ENCODE assay signal across 31 cellular contexts in the genomic region with DNA sequence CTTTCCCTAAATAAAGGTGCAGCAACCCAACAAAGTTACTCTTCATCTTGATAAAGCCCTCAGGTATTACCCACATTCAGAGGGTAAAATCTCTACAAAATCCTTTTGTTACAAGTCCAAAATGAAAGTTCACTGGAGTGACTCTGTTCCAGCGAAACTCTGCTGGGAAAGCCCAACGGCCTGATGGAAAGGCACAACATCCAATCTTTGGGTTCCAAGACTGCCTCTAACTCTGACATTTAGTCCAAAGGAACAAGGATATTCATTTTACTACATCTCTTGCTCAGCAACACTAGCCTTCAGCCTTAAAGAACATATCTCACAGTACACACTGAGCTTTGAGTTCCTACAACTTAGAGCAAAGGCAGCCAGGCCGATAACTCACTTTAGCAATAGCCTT. TPM values are rescaled to one million over a fixed set of nuclear protein-coding genes. Genes with fewer than 3 reads are reported as not detected.
DNase-seq lines count a peak whose midpoint lies in the region; ATAC-seq and TF ChIP-seq lines count a peak whose summit lies in the region.
"Had no signal": no experiment of that assay in that cellular context is flagged by ENCODE, and none has a peak within 500 bp of the region (broad histone marks: within the 10 kb centered on the region; RNA-seq: fewer than 3 reads in every experiment).

No MANE protein-coding gene starts in this region.

- H3K36me3 Mint-ChIP-seq in HFFc6 (ENCODE audit: low read depth) (peaks cover 6% of the 10 kb centered on the region; the same call in 1 of the 2 replicates), natural killer cell (no peaks in the 10 kb centered on the region)
- peaks cover 1% of the 10 kb centered on the region for H3K36me3 Mint-ChIP-seq in central memory CD8-positive, alpha-beta T cell (ENCODE audit: insufficient read depth)
- H3K36me3 Mint-ChIP-seq: CD14-positive monocyte had no signal

- no peak for TF ChIP-seq POLR2A in tibial nerve (IDR thresholded peaks at IDR 0.05)

- no peak for ATAC-seq in central memory CD8-positive, alpha-beta T cell (replicated peaks; ENCODE audit: extremely low read depth, poor library complexity, severe bottlenecking)
- ATAC-seq in natural killer cell (no peak), GM18858 (IDR thresholded peaks at IDR 0.05; ENCODE audit: unreplicated experiment) (no peak)
- ATAC-seq: GM23338; heart right ventricle; left cardiac atrium; naive thymus-derived CD4-positive, alpha-beta T cell had no signal

- no peak overlapping the region; the same call in 1 of the 2 replicates for H3K4me3 Mint-ChIP-seq in HFFc6
- no peak overlapping the region for H3K4me3 Mint-ChIP-seq in central memory CD8-positive, alpha-beta T cell
- H3K4me3 Mint-ChIP-seq in natural killer cell, result peak overlapping the region; percentile 71
- H3K4me3 Mint-ChIP-seq: activated naive CD4-positive, alpha-beta T cell treated with anti-CD3 and anti-CD28 coated beads, Interleukin-2, amount 10 ng/mL, durations not matched to agents 7 days and 5 days; CD14-positive monocyte; GM23338; naive thymus-derived CD4-positive, alpha-beta T cell; T-helper 1 cell treated with Interleukin-12 subunit alpha and Interleukin-12 subunit beta and Interleukin-4 antibody, amounts not matched to agents 30 μg/mL and 1 μg/mL, for 36 hours had no signal

- intact Hi-C loops in natural killer cell (cut with micrococcal nuclease), result no loop called here

- no peak overlapping the region for H3K4me3 ChIP-seq in tibial nerve
- H3K4me3 ChIP-seq: GM23338, heart right ventricle, ovary, tibial artery had no signal

- peak overlapping the region in 3 of 4 donors; percentile 73 to 92 (median 77) for H3K27ac ChIP-seq in tibial nerve
- H3K27ac ChIP-seq: HL-60 had no signal

- DNase-seq in HFFc6 (no peak), natural killer cell (no peak), tibial nerve (ENCODE audit: low spot score in 2 of 2) (no peak), DMS79 (lab: John Stamatoyannopoulos, UW) (no peak), COR-L47 (lab: John Stamatoyannopoulos, UW) (no peak)
- DNase-seq in central memory CD8-positive, alpha-beta T cell (ENCODE audit: low spot score in 2 of 2), result no peak
- DNase-seq: activated CD4-positive, alpha-beta T cell treated with anti-CD3 and anti-CD28 coated beads, Interleukin-2, amount 50 U/mL, for 48 hours; activated naive CD4-positive, alpha-beta T cell treated with anti-CD3 and anti-CD28 coated beads, Interleukin-2, amount 10 ng/mL, durations not matched to agents 7 days and 5 days; amniotic stem cell; Calu3; effector CD4-positive, alpha-beta T cell; foreskin fibroblast; heart right ventricle; Kasumi-1; left cardiac atrium; MV-4-11; naive thymus-derived CD4-positive, alpha-beta T cell; NCI-H146; NCI-H446 treated with DMSO at 0.1 percent for 48 hours; ovary; SK-N-SH; stimulated activated CD4-positive, alpha-beta T cell treated with anti-CD3 and anti-CD28 coated beads, Interleukin-12 subunit alpha, Interleukin-12 subunit beta, amount 100 ng/mL, for 4 hours; stimulated activated CD4-positive, alpha-beta T cell treated with anti-CD3 and anti-CD28 coated beads, Interleukin-4, amount 100 ng/mL, for 24 hours; stimulated activated naive CD4-positive, alpha-beta T cell treated with Interleukin-2 at 50 U/mL for 16 hours; tibial artery had no signal

- H3K4me1 Mint-ChIP-seq in HFFc6 (ENCODE audit: low read depth) (peaks cover 60% of the 10 kb centered on the region), natural killer cell (peaks cover 77 to 86% of the 10 kb centered on the region in 2 donors)
- H3K4me1 Mint-ChIP-seq in central memory CD8-positive, alpha-beta T cell, result peaks cover 70% of the 10 kb centered on the region
- H3K4me1 Mint-ChIP-seq: GM23338 had no signal

- peaks cover 3 to 42% (median 18%) of the 10 kb centered on the region in 4 donors for H3K4me1 ChIP-seq in tibial nerve

- H3K27me3 Mint-ChIP-seq in HFFc6 (ENCODE audit: insufficient read depth), result no peaks in the 10 kb centered on the region
- H3K27me3 Mint-ChIP-seq in central memory CD8-positive, alpha-beta T cell, result no peaks in the 10 kb centered on the region
- H3K27me3 Mint-ChIP-seq in natural killer cell (ENCODE audit: low read depth in 2 of 2), result no peaks in the 10 kb centered on the region

- TF ChIP-seq CTCF in HFFc6 (IDR thresholded peaks at IDR 0.05) (no peak), natural killer cell (IDR thresholded peaks at IDR 0.05) (no peak), tibial nerve (IDR thresholded peaks at IDR 0.05) (no peak)

- peaks cover 0 to 8% (median 0%) of the 10 kb centered on the region in 4 donors for H3K9me3 ChIP-seq in tibial nerve
- H3K9me3 ChIP-seq: ovary, SK-N-SH, tibial artery had no signal

- no peaks in the 10 kb centered on the region for H3K36me3 ChIP-seq in tibial nerve
- H3K36me3 ChIP-seq: heart right ventricle, ovary, tibial artery had no signal

- H3K9me3 Mint-ChIP-seq in HFFc6, result no peaks in the 10 kb centered on the region
- H3K9me3 Mint-ChIP-seq in central memory CD8-positive, alpha-beta T cell, result no peaks in the 10 kb centered on the region
- no peaks in the 10 kb centered on the region for H3K9me3 Mint-ChIP-seq in natural killer cell
- H3K9me3 Mint-ChIP-seq: GM23338 had no signal

- H3K27me3 ChIP-seq in tibial nerve, result no peaks in the 10 kb centered on the region
- H3K27me3 ChIP-seq: heart right ventricle, ovary, tibial artery had no signal

- WGBS in tibial nerve, 2 donors, result 85 to 94% methylated on average over 3 of the region's 3 CpGs

- H3K27ac Mint-ChIP-seq in HFFc6, result peak overlapping the region; percentile 88; the same call in 1 of the 2 replicates
- H3K27ac Mint-ChIP-seq in central memory CD8-positive, alpha-beta T cell (ENCODE audit: low read depth), result peak overlapping the region; percentile 29
- H3K27ac Mint-ChIP-seq in natural killer cell, result peak overlapping the region; percentile 69 to 89
- H3K27ac Mint-ChIP-seq: activated naive CD4-positive, alpha-beta T cell treated with anti-CD3 and anti-CD28 coated beads, Interleukin-2, amount 10 ng/mL, durations not matched to agents 7 days and 5 days; CD14-positive monocyte; GM23338; T-helper 1 cell treated with Interleukin-12 subunit alpha and Interleukin-12 subunit beta and Interleukin-4 antibody, amounts not matched to agents 30 μg/mL and 1 μg/mL, for 36 hours had no signal

- no peak for TF ChIP-seq EP300 in tibial nerve (IDR thresholded peaks at IDR 0.05)

RNA-seq across cellular contexts. Expression of a gene that starts 42.1 kb away (rescaled TPM):
- total RNA-seq in HFFc6 (2021; fragmentation: NEBNext Ultra II Directional; extraction: Animal tissue kit (Norgen Biotek cat#: 25700)), result 10 to 100 TPM in 4 of 6 experiments, 1 to 10 TPM in 2; 5.8 to 21.1 (median 19.0) TPM
- total RNA-seq in natural killer cell (100 to 1,000 TPM; 225 to 274 (median 243) TPM), tibial nerve (100 to 1,000 TPM; 116 to 306 (median 171) TPM)
- total RNA-seq: OCI-LY7 had no signal

Comparison
In these comparisons a context has a peak if more than half of its experiments do, and no peak if none do; other contexts are left out.
1. H3K27ac Mint-ChIP-seq: peak in every context shown above with its lines; median percentile 88 in HFFc6; 79 in natural killer cell; 29 in central memory CD8-positive, alpha-beta T cell.
2. RNA of a gene that starts 42.1 kb away (total RNA-seq): 225 to 274 TPM in natural killer cell and 116 to 306 TPM in tibial nerve; 5.8 to 21.1 TPM in HFFc6; every median in the first group is over 4 times any median in the second.